In genomic region chr16:81326971-81327370, GRCh38 we compare ENCODE assay signal across 18 cellular contexts.
"Had no signal": no experiment of that assay in that cellular context is flagged by ENCODE, and none has a peak within 500 bp of the region (broad histone marks: within the 10 kb centered on the region; RNA-seq: fewer than 3 reads in every experiment).

No MANE protein-coding gene starts in this region.

- H3K27ac Mint-ChIP-seq: activated naive CD4-positive, alpha-beta T cell treated with anti-CD3 and anti-CD28 coated beads for 36 hours; activated naive CD8-positive, alpha-beta T cell treated with anti-CD3 and anti-CD28 coated beads, Interleukin-2, amount 50 U/mL, for 24 hours; activated T-helper 17 cell treated with anti-CD3 and anti-CD28 coated beads, Interleukin-2, amount 50 U/mL, for 72 hours; memory B cell; stimulated activated naive CD8-positive, alpha-beta T cell treated with anti-CD3 and anti-CD28 coated beads, Interleukin-15, Interleukin-2, amounts not matched to agents 100 ng/mL and 50 ng/mL, for 24 hours; T-helper 2 cell treated with Interferon-gamma antibody and Interleukin-4, amounts not matched to agents 5 μg/mL and 100 μg/mL, for 36 hours had no signal

- H3K27ac ChIP-seq: left lung, psoas muscle, right lobe of liver, SJSA1, spleen, thoracic aorta had no signal

- ATAC-seq: activated naive CD8-positive, alpha-beta T cell treated with anti-CD3 and anti-CD28 coated beads, Interleukin-2, amount 50 U/mL, for 24 hours; activated T-helper 17 cell treated with anti-CD3 and anti-CD28 coated beads, Interleukin-2, amount 50 U/mL, for 72 hours; psoas muscle; right lobe of liver had no signal

- H3K27me3 ChIP-seq: left lung, right lobe of liver, SJSA1, spleen had no signal

- H3K4me1 Mint-ChIP-seq: activated naive CD8-positive, alpha-beta T cell treated with anti-CD3 and anti-CD28 coated beads, Interleukin-2, amount 50 U/mL, for 24 hours had no signal

- H3K36me3 ChIP-seq: left lung, right lobe of liver, SJSA1, spleen, thoracic aorta had no signal

- H3K4me3 ChIP-seq: left lung, psoas muscle, right lobe of liver, SJSA1, spleen, thoracic aorta had no signal

- DNase-seq: activated CD4-positive, CD25-positive, alpha-beta regulatory T cell treated with anti-CD3 and anti-CD28 coated beads, Interleukin-2, amount 50 U/mL, for 72 hours; activated naive CD4-positive, alpha-beta T cell treated with anti-CD3 and anti-CD28 coated beads for 36 hours; activated naive CD8-positive, alpha-beta T cell treated with anti-CD3 and anti-CD28 coated beads, Interleukin-2, amount 50 U/mL, for 24 hours; activated T-cell treated with anti-CD3 and anti-CD28 coated beads for 4 hours; aorta; foreskin melanocyte; left lung; occipital lobe; psoas muscle; right lobe of liver; spleen had no signal

- H3K27me3 Mint-ChIP-seq: activated naive CD8-positive, alpha-beta T cell treated with anti-CD3 and anti-CD28 coated beads, Interleukin-2, amount 50 U/mL, for 24 hours; activated T-helper 17 cell treated with anti-CD3 and anti-CD28 coated beads, Interleukin-2, amount 50 U/mL, for 72 hours; memory B cell; stimulated activated naive CD8-positive, alpha-beta T cell treated with anti-CD3 and anti-CD28 coated beads, Interleukin-15, Interleukin-2, amounts not matched to agents 100 ng/mL and 50 ng/mL, for 24 hours had no signal

- H3K4me1 ChIP-seq: left lung, psoas muscle, right lobe of liver had no signal

- H3K9me3 ChIP-seq: left lung, psoas muscle, right lobe of liver, SJSA1, spleen, thoracic aorta had no signal

- H3K9me3 Mint-ChIP-seq: activated naive CD4-positive, alpha-beta T cell treated with anti-CD3 and anti-CD28 coated beads for 36 hours; activated naive CD8-positive, alpha-beta T cell treated with anti-CD3 and anti-CD28 coated beads, Interleukin-2, amount 50 U/mL, for 24 hours; activated T-helper 17 cell treated with anti-CD3 and anti-CD28 coated beads, Interleukin-2, amount 50 U/mL, for 72 hours; memory B cell; nephron; stimulated activated naive CD8-positive, alpha-beta T cell treated with anti-CD3 and anti-CD28 coated beads, Interleukin-15, Interleukin-2, amounts not matched to agents 100 ng/mL and 50 ng/mL, for 24 hours; T-helper 2 cell treated with Interferon-gamma antibody and Interleukin-4, amounts not matched to agents 5 μg/mL and 100 μg/mL, for 36 hours had no signal

- H3K4me3 Mint-ChIP-seq: activated naive CD4-positive, alpha-beta T cell treated with anti-CD3 and anti-CD28 coated beads for 36 hours; activated naive CD8-positive, alpha-beta T cell treated with anti-CD3 and anti-CD28 coated beads, Interleukin-2, amount 50 U/mL, for 24 hours; activated T-helper 17 cell treated with anti-CD3 and anti-CD28 coated beads, Interleukin-2, amount 50 U/mL, for 72 hours; memory B cell; nephron; stimulated activated naive CD8-positive, alpha-beta T cell treated with anti-CD3 and anti-CD28 coated beads, Interleukin-15, Interleukin-2, amounts not matched to agents 100 ng/mL and 50 ng/mL, for 24 hours; T-helper 2 cell treated with Interferon-gamma antibody and Interleukin-4, amounts not matched to agents 5 μg/mL and 100 μg/mL, for 36 hours had no signal
